In genomic region chr5:79640571-79641055, GRCh38 we compare ENCODE assay signal across 21 cellular contexts.
"Had no signal": no experiment of that assay in that cellular context is flagged by ENCODE, and none has a peak within 500 bp of the region (broad histone marks: within the 10 kb centered on the region; RNA-seq: fewer than 3 reads in every experiment).

No MANE protein-coding gene starts in this region.

- H3K9me3 Mint-ChIP-seq: activated CD4-positive, alpha-beta T cell treated with anti-CD3 and anti-CD28 coated beads, Interleukin-2, amount 10 ng/mL, durations not matched to agents 24 days and 14 days; activated CD8-positive, alpha-beta T cell treated with anti-CD3 and anti-CD28 coated beads for 36 hours; activated T-helper 2 cell treated with anti-CD3 and anti-CD28 coated beads, Interferon-gamma antibody, Interleukin-2, Interleukin-4, amounts not matched to agents 10 μg/mL and 5 μg/mL and 100 μg/mL, durations not matched to agents 14 hours and 24 hours and 36 hours; neural progenitor cell had no signal

- H3K4me1 Mint-ChIP-seq: neural progenitor cell had no signal

- H3K27me3 Mint-ChIP-seq: activated CD4-positive, alpha-beta T cell treated with anti-CD3 and anti-CD28 coated beads, Interleukin-2, amount 10 ng/mL, durations not matched to agents 24 days and 14 days; activated CD8-positive, alpha-beta T cell treated with anti-CD3 and anti-CD28 coated beads for 36 hours; progenitor cell of endocrine pancreas had no signal

- H3K4me3 Mint-ChIP-seq: activated CD4-positive, alpha-beta T cell treated with anti-CD3 and anti-CD28 coated beads, Interleukin-2, amount 10 ng/mL, durations not matched to agents 24 days and 14 days; activated CD8-positive, alpha-beta T cell treated with anti-CD3 and anti-CD28 coated beads for 36 hours; neural progenitor cell had no signal

- H3K4me1 ChIP-seq: neural progenitor cell, tibial artery had no signal

- H2AFZ ChIP-seq: neural progenitor cell had no signal

- H3K4me2 ChIP-seq: neural progenitor cell had no signal

- H3K9ac ChIP-seq: neural progenitor cell had no signal

- H3K4me3 ChIP-seq: lung, neural progenitor cell, tibial artery had no signal

- DNase-seq: activated CD4-positive, alpha-beta T cell treated with anti-CD3 and anti-CD28 coated beads, Interleukin-2, amount 10 ng/mL, durations not matched to agents 24 days and 14 days; activated CD8-positive, alpha-beta T cell treated with anti-CD3 and anti-CD28 coated beads for 36 hours; activated naive CD4-positive, alpha-beta T cell treated with Interleukin-2 at 50 U/mL for 16 hours; activated T-cell treated with anti-CD3 and anti-CD28 coated beads, Interleukin-2, amount 50 U/mL, for 1 hour; anterior cingulate cortex; cortex of kidney; foreskin fibroblast; glutamatergic neuron; hippocampal formation; islet precursor cell; left colon; midbrain; stimulated activated CD4-positive, alpha-beta T cell treated with anti-CD3 and anti-CD28 coated beads, Interleukin-2, amount 100 ng/mL, for 24 hours; stimulated activated naive CD8-positive, alpha-beta T cell treated with anti-CD3 and anti-CD28 coated beads, Interleukin-15, Interleukin-2, amounts not matched to agents 100 U/mL and 50 U/mL, for 24 hours; substantia nigra; tibial artery had no signal

- H3K27ac ChIP-seq: neural progenitor cell, tibial artery had no signal

- ATAC-seq: activated CD8-positive, alpha-beta T cell treated with anti-CD3 and anti-CD28 coated beads for 36 hours; esophagus mucosa; left colon; stimulated activated naive CD8-positive, alpha-beta T cell treated with anti-CD3 and anti-CD28 coated beads, Interleukin-15, Interleukin-2, amounts not matched to agents 100 U/mL and 50 U/mL, for 24 hours had no signal

- H3K27ac Mint-ChIP-seq: activated CD4-positive, alpha-beta T cell treated with anti-CD3 and anti-CD28 coated beads, Interleukin-2, amount 10 ng/mL, durations not matched to agents 24 days and 14 days; activated CD8-positive, alpha-beta T cell treated with anti-CD3 and anti-CD28 coated beads for 36 hours; activated T-helper 2 cell treated with anti-CD3 and anti-CD28 coated beads, Interferon-gamma antibody, Interleukin-2, Interleukin-4, amounts not matched to agents 10 μg/mL and 5 μg/mL and 100 μg/mL, durations not matched to agents 14 hours and 24 hours and 36 hours; neural progenitor cell; progenitor cell of endocrine pancreas had no signal

- H3K27me3 ChIP-seq: neural progenitor cell, tibial artery had no signal

- H3K9me3 ChIP-seq: tibial artery had no signal
